1 cellular context compared by ENCODE assay signal in genomic region chr11:11037162-11037732, GRCh38.
TF ChIP-seq lines count a peak whose summit lies in the region.

No MANE protein-coding gene starts in this region.

TF ChIP-seq in HepG2, 621 proteins besides CTCF, POLR2A, EP300 and RAD21:
- TF ChIP-seq MBD4 (IDR thresholded peaks at IDR 0.05; ENCODE audit: borderline replicate concordance, low read length) (no peak), ZNF879 (CRISPR knock-in tag; IDR thresholded peaks at IDR 0.05) (no peak), ZNF589 (CRISPR knock-in tag; conservative IDR thresholded peaks at IDR 0.05) (no peak), AKNA (CRISPR knock-in tag; IDR thresholded peaks at IDR 0.05; ENCODE audit: borderline replicate concordance) (no peak), DPF2 (CRISPR knock-in tag; IDR thresholded peaks at IDR 0.05; ENCODE audit: borderline replicate concordance, low read depth) (no peak), ZNF616 (CRISPR knock-in tag; IDR thresholded peaks at IDR 0.05; ENCODE audit: low read depth) (no peak), TCF7 (IDR thresholded peaks at IDR 0.05; ENCODE audit: low read depth) (no peak), ZNF256 (CRISPR knock-in tag; conservative IDR thresholded peaks at IDR 0.05) (no peak), KAT8 (CRISPR knock-in tag; IDR thresholded peaks at IDR 0.05) (no peak), ATM (IDR thresholded peaks at IDR 0.05; ENCODE audit: borderline replicate concordance) (no peak), ZKSCAN1 (IDR thresholded peaks at IDR 0.05; ENCODE audit: low read length) (no peak), TARDBP (CRISPR knock-in tag; IDR thresholded peaks at IDR 0.05) (no peak)
- TF ChIP-seq, protein P1, sequence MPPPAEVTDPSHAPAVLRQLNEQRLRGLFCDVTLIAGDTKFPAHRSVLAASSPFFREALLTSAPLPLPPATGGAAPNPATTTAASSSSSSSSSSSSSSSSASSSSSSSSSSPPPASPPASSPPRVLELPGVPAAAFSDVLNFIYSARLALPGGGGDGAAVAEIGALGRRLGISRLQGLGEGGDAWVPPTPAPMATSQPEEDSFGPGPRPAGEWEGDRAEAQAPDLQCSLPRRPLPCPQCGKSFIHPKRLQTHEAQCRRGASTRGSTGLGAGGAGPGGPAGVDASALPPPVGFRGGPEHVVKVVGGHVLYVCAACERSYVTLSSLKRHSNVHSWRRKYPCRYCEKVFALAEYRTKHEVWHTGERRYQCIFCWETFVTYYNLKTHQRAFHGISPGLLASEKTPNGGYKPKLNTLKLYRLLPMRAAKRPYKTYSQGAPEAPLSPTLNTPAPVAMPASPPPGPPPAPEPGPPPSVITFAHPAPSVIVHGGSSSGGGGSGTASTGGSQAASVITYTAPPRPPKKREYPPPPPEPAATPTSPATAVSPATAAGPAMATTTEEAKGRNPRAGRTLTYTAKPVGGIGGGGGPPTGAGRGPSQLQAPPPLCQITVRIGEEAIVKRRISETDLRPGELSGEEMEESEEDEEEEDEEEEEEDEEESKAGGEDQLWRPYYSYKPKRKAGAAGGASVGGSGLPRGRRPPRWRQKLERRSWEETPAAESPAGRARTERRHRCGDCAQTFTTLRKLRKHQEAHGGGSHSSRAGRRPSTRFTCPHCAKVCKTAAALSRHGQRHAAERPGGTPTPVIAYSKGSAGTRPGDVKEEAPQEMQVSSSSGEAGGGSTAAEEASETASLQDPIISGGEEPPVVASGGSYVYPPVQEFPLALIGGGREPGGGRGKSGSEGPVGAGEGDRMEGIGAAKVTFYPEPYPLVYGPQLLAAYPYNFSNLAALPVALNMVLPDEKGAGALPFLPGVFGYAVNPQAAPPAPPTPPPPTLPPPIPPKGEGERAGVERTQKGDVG (CRISPR knock-in tag; IDR thresholded peaks at IDR 0.05; ENCODE audit: borderline replicate concordance) = no peak
- TF ChIP-seq, protein P2, sequence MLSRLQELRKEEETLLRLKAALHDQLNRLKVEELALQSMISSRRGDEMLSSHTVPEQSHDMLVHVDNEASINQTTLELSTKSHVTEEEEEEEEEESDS (CRISPR knock-in tag; IDR thresholded peaks at IDR 0.05; ENCODE audit: borderline replicate concordance) = no peak
- TF ChIP-seq, protein P3, sequence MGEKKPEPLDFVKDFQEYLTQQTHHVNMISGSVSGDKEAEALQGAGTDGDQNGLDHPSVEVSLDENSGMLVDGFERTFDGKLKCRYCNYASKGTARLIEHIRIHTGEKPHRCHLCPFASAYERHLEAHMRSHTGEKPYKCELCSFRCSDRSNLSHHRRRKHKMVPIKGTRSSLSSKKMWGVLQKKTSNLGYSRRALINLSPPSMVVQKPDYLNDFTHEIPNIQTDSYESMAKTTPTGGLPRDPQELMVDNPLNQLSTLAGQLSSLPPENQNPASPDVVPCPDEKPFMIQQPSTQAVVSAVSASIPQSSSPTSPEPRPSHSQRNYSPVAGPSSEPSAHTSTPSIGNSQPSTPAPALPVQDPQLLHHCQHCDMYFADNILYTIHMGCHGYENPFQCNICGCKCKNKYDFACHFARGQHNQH (CRISPR knock-in tag; IDR thresholded peaks at IDR 0.05) = no peak
- TF ChIP-seq, protein P4, sequence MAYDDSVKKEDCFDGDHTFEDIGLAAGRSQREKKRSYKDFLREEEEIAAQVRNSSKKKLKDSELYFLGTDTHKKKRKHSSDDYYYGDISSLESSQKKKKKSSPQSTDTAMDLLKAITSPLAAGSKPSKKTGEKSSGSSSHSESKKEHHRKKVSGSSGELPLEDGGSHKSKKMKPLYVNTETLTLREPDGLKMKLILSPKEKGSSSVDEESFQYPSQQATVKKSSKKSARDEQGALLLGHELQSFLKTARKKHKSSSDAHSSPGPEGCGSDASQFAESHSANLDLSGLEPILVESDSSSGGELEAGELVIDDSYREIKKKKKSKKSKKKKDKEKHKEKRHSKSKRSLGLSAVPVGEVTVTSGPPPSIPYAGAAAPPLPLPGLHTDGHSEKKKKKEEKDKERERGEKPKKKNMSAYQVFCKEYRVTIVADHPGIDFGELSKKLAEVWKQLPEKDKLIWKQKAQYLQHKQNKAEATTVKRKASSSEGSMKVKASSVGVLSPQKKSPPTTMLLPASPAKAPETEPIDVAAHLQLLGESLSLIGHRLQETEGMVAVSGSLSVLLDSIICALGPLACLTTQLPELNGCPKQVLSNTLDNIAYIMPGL (CRISPR knock-in tag; IDR thresholded peaks at IDR 0.05; ENCODE audit: borderline replicate concordance in 1 of 2, low read depth in 1 of 2) = no peak
- TF ChIP-seq, protein P5, sequence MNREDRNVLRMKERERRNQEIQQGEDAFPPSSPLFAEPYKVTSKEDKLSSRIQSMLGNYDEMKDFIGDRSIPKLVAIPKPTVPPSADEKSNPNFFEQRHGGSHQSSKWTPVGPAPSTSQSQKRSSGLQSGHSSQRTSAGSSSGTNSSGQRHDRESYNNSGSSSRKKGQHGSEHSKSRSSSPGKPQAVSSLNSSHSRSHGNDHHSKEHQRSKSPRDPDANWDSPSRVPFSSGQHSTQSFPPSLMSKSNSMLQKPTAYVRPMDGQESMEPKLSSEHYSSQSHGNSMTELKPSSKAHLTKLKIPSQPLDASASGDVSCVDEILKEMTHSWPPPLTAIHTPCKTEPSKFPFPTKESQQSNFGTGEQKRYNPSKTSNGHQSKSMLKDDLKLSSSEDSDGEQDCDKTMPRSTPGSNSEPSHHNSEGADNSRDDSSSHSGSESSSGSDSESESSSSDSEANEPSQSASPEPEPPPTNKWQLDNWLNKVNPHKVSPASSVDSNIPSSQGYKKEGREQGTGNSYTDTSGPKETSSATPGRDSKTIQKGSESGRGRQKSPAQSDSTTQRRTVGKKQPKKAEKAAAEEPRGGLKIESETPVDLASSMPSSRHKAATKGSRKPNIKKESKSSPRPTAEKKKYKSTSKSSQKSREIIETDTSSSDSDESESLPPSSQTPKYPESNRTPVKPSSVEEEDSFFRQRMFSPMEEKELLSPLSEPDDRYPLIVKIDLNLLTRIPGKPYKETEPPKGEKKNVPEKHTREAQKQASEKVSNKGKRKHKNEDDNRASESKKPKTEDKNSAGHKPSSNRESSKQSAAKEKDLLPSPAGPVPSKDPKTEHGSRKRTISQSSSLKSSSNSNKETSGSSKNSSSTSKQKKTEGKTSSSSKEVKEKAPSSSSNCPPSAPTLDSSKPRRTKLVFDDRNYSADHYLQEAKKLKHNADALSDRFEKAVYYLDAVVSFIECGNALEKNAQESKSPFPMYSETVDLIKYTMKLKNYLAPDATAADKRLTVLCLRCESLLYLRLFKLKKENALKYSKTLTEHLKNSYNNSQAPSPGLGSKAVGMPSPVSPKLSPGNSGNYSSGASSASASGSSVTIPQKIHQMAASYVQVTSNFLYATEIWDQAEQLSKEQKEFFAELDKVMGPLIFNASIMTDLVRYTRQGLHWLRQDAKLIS (CRISPR knock-in tag; IDR thresholded peaks at IDR 0.05) = no peak
